1 cellular context compared by ENCODE assay signal in the genomic region with DNA sequence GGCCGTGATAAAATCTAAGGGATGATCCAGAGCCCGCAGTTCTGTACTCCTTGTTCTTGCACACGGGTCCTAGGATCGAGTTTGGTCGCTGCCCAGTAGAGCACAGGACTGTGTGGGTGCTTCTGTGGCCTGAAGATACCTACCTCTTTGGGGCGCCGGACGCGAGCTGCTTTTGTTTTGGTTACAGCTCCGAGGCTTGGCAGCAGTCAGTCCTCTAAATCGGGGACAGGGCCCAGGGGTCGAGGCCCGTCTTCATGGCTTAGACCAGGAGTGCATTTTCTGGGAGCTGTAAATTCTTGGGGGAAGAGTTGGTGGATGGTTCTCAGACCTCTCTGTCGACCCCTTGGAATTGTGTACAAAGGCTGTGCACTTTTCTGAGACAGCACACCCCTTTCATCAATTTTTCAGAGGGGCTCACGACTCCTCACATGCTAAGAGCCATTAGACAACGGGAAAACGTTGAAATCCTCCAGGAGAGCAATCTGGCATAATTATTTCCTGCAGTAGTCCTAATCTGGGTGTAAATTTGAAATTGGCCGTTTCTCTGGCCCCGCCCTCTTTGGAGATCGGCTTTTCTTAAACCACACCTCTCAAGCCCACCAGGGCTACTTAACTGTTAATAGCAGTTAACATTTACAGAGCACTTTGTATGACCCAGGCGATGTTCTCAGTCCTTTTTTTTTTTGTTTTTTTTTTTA.
TF ChIP-seq lines count a peak whose summit lies in the region.

No MANE protein-coding gene starts in this region.

TF ChIP-seq in H1, 55 proteins besides CTCF, POLR2A, EP300 and RAD21:
- no peak for TF ChIP-seq SP4 (IDR thresholded peaks at IDR 0.05; ENCODE audit: low read length)
- 0 out of 4 replicates have a peak, but pooled peaks of 1 of the 2 experiments have one; percentile 4 for TF ChIP-seq HDAC2 (IDR thresholded peaks at IDR 0.05; ENCODE audit: borderline replicate concordance in 1 of 2, low read depth in 2 of 2, low read length in 2 of 2)
- peak; percentile 31; the same call in 1 of the 2 replicates for TF ChIP-seq PHF8 (conservative IDR thresholded peaks at IDR 0.05; ENCODE audit: low read depth, low read length)
- no peak for TF ChIP-seq TEAD4 (IDR thresholded peaks at IDR 0.05; ENCODE audit: low read depth, low read length)
- TF ChIP-seq KDM5A (IDR thresholded peaks at IDR 0.05; ENCODE audit: low read length) = no peak
- no peak for TF ChIP-seq SIX5 (IDR thresholded peaks at IDR 0.05; ENCODE audit: low read depth, low read length)
- peak; percentile 66 for TF ChIP-seq SAP30 (IDR thresholded peaks at IDR 0.05; ENCODE audit: insufficient read depth, insufficient replicate concordance, low read length)
- no peak for TF ChIP-seq SP2 (IDR thresholded peaks at IDR 0.05; ENCODE audit: low read length)
- TF ChIP-seq KDM4A (IDR thresholded peaks at IDR 0.05; ENCODE audit: low read depth, low read length, severe bottlenecking) = peak; percentile 3
- TF ChIP-seq RBBP5 (IDR thresholded peaks at IDR 0.05; ENCODE audit: borderline replicate concordance, low read depth, low read length) = no peak
